In the genomic region with DNA sequence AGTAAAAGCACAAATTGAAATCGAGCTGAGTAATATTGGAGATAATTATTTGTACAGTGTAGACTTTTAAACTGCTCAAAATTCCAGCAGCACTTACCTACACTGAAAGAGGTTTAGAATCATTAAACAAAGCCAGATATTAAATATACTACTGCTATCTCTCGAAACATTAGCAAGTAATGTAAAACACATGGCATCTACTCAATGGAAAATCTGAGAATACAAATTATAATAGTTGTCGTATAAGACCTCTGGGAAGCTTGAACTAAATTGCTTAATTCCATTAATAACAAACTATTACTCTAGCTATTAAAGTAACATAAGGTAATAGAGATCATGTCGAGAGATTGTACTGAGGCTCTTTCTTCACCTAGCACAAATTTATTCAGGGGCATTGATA, we compare ENCODE assay signal across 28 cellular contexts.
"Had no signal": no experiment of that assay in that cellular context is flagged by ENCODE, and none has a peak within 500 bp of the region (broad histone marks: within the 10 kb centered on the region; RNA-seq: fewer than 3 reads in every experiment).

No MANE protein-coding gene starts in this region.

- H3K4me3 Mint-ChIP-seq: naive thymus-derived CD8-positive, alpha-beta T cell; natural killer cell treated with Interleukin-12 subunit alpha and Interleukin-12 subunit beta and Interleukin-15 and Interleukin-18, amount 100 ng/mL, for 72 hours; nephron progenitor cell; neural progenitor cell; stimulated activated effector memory CD8-positive, alpha-beta T cell treated with anti-CD3 and anti-CD28 coated beads, Interleukin-12 subunit alpha, Interleukin-12 subunit beta, amount 100 ng/mL, for 72 hours; stimulated activated naive B cell treated with anti-CD40 and anti-IgM and Interleukin-4, amounts not matched to agents 10 μg/mL and 1 μg/mL and 100 μg/mL, for 72 hours; stimulated activated naive CD8-positive, alpha-beta T cell treated with anti-CD3 and anti-CD28 coated beads, Interleukin-15, Interleukin-2, amounts not matched to agents 100 ng/mL and 50 ng/mL, for 24 hours had no signal

- H3K4me2 ChIP-seq: neural progenitor cell had no signal

- H3K9ac ChIP-seq: neural progenitor cell, parathyroid adenoma had no signal

- H3K27ac Mint-ChIP-seq: naive thymus-derived CD8-positive, alpha-beta T cell; natural killer cell treated with Interleukin-12 subunit alpha and Interleukin-12 subunit beta and Interleukin-15 and Interleukin-18, amount 100 ng/mL, for 72 hours; nephron progenitor cell; neural progenitor cell; progenitor cell of endocrine pancreas; stimulated activated effector memory CD8-positive, alpha-beta T cell treated with anti-CD3 and anti-CD28 coated beads, Interleukin-12 subunit alpha, Interleukin-12 subunit beta, amount 100 ng/mL, for 72 hours; stimulated activated naive B cell treated with anti-CD40 and anti-IgM and Interleukin-4, amounts not matched to agents 10 μg/mL and 1 μg/mL and 100 μg/mL, for 72 hours; stimulated activated naive CD8-positive, alpha-beta T cell treated with anti-CD3 and anti-CD28 coated beads, Interleukin-15, Interleukin-2, amounts not matched to agents 100 ng/mL and 50 ng/mL, for 24 hours had no signal

- H3K4me3 ChIP-seq: neural progenitor cell, ovary, right atrium auricular region, right lobe of liver, sigmoid colon, stomach, thoracic aorta, thyroid gland, tibial nerve, upper lobe of right lung, uterus had no signal

- H3K9me3 ChIP-seq: ovary, right atrium auricular region, right lobe of liver, sigmoid colon, stomach, thoracic aorta, thyroid gland, tibial nerve, upper lobe of right lung, uterus had no signal

- ATAC-seq: naive thymus-derived CD8-positive, alpha-beta T cell; natural killer cell treated with Interleukin-12 subunit alpha and Interleukin-12 subunit beta and Interleukin-15 and Interleukin-18, amount 100 ng/mL, for 72 hours; right lobe of liver; stimulated activated effector memory CD8-positive, alpha-beta T cell treated with anti-CD3 and anti-CD28 coated beads, Interleukin-12 subunit alpha, Interleukin-12 subunit beta, amount 100 ng/mL, for 72 hours; stimulated activated naive B cell treated with anti-CD40 and anti-IgM and Interleukin-4, amounts not matched to agents 10 μg/mL and 1 μg/mL and 100 μg/mL, for 72 hours; upper lobe of right lung had no signal

- H2AFZ ChIP-seq: neural progenitor cell, parathyroid adenoma had no signal

- H3K36me3 Mint-ChIP-seq: naive thymus-derived CD8-positive, alpha-beta T cell; natural killer cell treated with Interleukin-12 subunit alpha and Interleukin-12 subunit beta and Interleukin-15 and Interleukin-18, amount 100 ng/mL, for 72 hours; neural progenitor cell; stimulated activated effector memory CD8-positive, alpha-beta T cell treated with anti-CD3 and anti-CD28 coated beads, Interleukin-12 subunit alpha, Interleukin-12 subunit beta, amount 100 ng/mL, for 72 hours had no signal

- H3K27ac ChIP-seq: neural progenitor cell, ovary, parathyroid adenoma, right atrium auricular region, right lobe of liver, sigmoid colon, stomach, thoracic aorta, thyroid gland, upper lobe of right lung, uterus had no signal

- H3K9me3 Mint-ChIP-seq: naive thymus-derived CD8-positive, alpha-beta T cell; natural killer cell treated with Interleukin-12 subunit alpha and Interleukin-12 subunit beta and Interleukin-15 and Interleukin-18, amount 100 ng/mL, for 72 hours; nephron progenitor cell; neural progenitor cell; stimulated activated effector memory CD8-positive, alpha-beta T cell treated with anti-CD3 and anti-CD28 coated beads, Interleukin-12 subunit alpha, Interleukin-12 subunit beta, amount 100 ng/mL, for 72 hours; stimulated activated naive B cell treated with anti-CD40 and anti-IgM and Interleukin-4, amounts not matched to agents 10 μg/mL and 1 μg/mL and 100 μg/mL, for 72 hours; stimulated activated naive CD8-positive, alpha-beta T cell treated with anti-CD3 and anti-CD28 coated beads, Interleukin-15, Interleukin-2, amounts not matched to agents 100 ng/mL and 50 ng/mL, for 24 hours had no signal

- H3K36me3 ChIP-seq: neural progenitor cell, ovary, right atrium auricular region, right lobe of liver, sigmoid colon, stomach, thoracic aorta, thyroid gland, tibial nerve, upper lobe of right lung, uterus had no signal

- DNase-seq: naive thymus-derived CD8-positive, alpha-beta T cell; nephron progenitor cell; occipital lobe; retina; sigmoid colon; small intestine; stimulated activated CD4-positive, alpha-beta T cell treated with anti-CD3 and anti-CD28 coated beads, Interleukin-15, amount 100 ng/mL, for 24 hours; stimulated activated CD4-positive, alpha-beta T cell treated with anti-CD3 and anti-CD28 coated beads, Interleukin-2, amount 100 ng/mL, for 24 hours; stimulated activated CD4-positive, alpha-beta T cell treated with anti-CD3 and anti-CD28 coated beads, Interleukin-2, amount 100 ng/mL, for 48 hours; stimulated activated CD4-positive, alpha-beta T cell treated with anti-CD3 and anti-CD28 coated beads, Interleukin-4, amount 100 ng/mL, for 24 hours; stimulated activated naive B cell treated with anti-CD40 and anti-IgM and Interleukin-4, amounts not matched to agents 10 μg/mL and 1 μg/mL and 100 μg/mL, for 72 hours; stimulated activated naive CD4-positive, alpha-beta T cell treated with Interleukin-2 at 50 U/mL for 16 hours; stomach; thyroid gland; trophoblast cell; upper lobe of right lung; uterus had no signal

- H3K79me2 ChIP-seq: parathyroid adenoma had no signal

- H3K27me3 ChIP-seq: neural progenitor cell, ovary, right atrium auricular region, right lobe of liver, sigmoid colon, thyroid gland, tibial nerve, upper lobe of right lung, uterus had no signal

- H3K4me1 ChIP-seq: parathyroid adenoma, right lobe of liver, uterus had no signal

- FAIRE-seq: small intestine had no signal
